Comparison of ENCODE assay signal across 2 cellular contexts in the genomic region with DNA sequence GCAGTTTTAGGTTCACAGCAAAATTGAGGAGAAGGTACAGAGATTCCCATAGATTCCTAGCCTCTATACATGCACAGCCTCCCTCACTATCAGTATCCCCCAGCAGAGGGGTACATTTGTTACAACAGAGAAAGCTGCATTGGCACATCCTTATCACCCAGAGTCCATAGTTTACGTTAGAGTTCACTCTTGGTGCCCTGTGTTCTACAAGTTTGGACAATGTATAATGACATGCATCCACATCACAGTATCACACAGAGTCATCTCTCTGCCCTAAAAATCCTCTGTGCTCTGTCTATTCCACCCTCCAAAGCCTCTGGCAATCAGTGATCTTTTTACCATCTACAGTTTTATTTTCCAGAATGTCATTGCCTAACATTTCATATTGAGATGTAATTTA.
TF ChIP-seq lines count a peak whose summit lies in the region.

No MANE protein-coding gene starts in this region.

TF ChIP-seq in liver, 16 proteins besides CTCF, POLR2A, EP300 and RAD21:
- TF ChIP-seq HNF4A (conservative IDR thresholded peaks at IDR 0.05), result peak; percentile 33 to 51
- TF ChIP-seq, protein P1, sequence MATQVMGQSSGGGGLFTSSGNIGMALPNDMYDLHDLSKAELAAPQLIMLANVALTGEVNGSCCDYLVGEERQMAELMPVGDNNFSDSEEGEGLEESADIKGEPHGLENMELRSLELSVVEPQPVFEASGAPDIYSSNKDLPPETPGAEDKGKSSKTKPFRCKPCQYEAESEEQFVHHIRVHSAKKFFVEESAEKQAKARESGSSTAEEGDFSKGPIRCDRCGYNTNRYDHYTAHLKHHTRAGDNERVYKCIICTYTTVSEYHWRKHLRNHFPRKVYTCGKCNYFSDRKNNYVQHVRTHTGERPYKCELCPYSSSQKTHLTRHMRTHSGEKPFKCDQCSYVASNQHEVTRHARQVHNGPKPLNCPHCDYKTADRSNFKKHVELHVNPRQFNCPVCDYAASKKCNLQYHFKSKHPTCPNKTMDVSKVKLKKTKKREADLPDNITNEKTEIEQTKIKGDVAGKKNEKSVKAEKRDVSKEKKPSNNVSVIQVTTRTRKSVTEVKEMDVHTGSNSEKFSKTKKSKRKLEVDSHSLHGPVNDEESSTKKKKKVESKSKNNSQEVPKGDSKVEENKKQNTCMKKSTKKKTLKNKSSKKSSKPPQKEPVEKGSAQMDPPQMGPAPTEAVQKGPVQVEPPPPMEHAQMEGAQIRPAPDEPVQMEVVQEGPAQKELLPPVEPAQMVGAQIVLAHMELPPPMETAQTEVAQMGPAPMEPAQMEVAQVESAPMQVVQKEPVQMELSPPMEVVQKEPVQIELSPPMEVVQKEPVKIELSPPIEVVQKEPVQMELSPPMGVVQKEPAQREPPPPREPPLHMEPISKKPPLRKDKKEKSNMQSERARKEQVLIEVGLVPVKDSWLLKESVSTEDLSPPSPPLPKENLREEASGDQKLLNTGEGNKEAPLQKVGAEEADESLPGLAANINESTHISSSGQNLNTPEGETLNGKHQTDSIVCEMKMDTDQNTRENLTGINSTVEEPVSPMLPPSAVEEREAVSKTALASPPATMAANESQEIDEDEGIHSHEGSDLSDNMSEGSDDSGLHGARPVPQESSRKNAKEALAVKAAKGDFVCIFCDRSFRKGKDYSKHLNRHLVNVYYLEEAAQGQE (IDR thresholded peaks at IDR 0.05), result no peak
- TF ChIP-seq ATF3 (IDR thresholded peaks at IDR 0.05), result no peak
- TF ChIP-seq RXRA (IDR thresholded peaks at IDR 0.05), result peak in 1 of 2 donors; percentile 13
- TF ChIP-seq, protein P2, sequence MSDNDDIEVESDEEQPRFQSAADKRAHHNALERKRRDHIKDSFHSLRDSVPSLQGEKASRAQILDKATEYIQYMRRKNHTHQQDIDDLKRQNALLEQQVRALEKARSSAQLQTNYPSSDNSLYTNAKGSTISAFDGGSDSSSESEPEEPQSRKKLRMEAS (IDR thresholded peaks at IDR 0.05), result no peak
- TF ChIP-seq, protein P3, sequence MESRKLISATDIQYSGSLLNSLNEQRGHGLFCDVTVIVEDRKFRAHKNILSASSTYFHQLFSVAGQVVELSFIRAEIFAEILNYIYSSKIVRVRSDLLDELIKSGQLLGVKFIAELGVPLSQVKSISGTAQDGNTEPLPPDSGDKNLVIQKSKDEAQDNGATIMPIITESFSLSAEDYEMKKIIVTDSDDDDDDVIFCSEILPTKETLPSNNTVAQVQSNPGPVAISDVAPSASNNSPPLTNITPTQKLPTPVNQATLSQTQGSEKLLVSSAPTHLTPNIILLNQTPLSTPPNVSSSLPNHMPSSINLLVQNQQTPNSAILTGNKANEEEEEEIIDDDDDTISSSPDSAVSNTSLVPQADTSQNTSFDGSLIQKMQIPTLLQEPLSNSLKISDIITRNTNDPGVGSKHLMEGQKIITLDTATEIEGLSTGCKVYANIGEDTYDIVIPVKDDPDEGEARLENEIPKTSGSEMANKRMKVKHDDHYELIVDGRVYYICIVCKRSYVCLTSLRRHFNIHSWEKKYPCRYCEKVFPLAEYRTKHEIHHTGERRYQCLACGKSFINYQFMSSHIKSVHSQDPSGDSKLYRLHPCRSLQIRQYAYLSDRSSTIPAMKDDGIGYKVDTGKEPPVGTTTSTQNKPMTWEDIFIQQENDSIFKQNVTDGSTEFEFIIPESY (IDR thresholded peaks at IDR 0.05), result no peak
- no peak for TF ChIP-seq FOXA2 (IDR thresholded peaks at IDR 0.05)
- no peak for TF ChIP-seq FOXA1 (IDR thresholded peaks at IDR 0.05)

TF ChIP-seq in HepG2, 621 proteins besides CTCF, POLR2A, EP300 and RAD21:
- TF ChIP-seq KLF9 (CRISPR knock-in tag; IDR thresholded peaks at IDR 0.05; ENCODE audit: low read depth) (no peak), ZNF552 (CRISPR knock-in tag; IDR thresholded peaks at IDR 0.05; ENCODE audit: borderline replicate concordance) (no peak), GPBP1L1 (CRISPR knock-in tag; IDR thresholded peaks at IDR 0.05) (no peak), ZKSCAN1 (IDR thresholded peaks at IDR 0.05; ENCODE audit: low read length) (no peak), ZSCAN20 (CRISPR knock-in tag; IDR thresholded peaks at IDR 0.05; ENCODE audit: borderline replicate concordance) (no peak), U2AF2 (IDR thresholded peaks at IDR 0.05; ENCODE audit: low read depth, low read length) (no peak), HOXA9 (CRISPR knock-in tag; IDR thresholded peaks at IDR 0.05; ENCODE audit: borderline replicate concordance) (no peak), BHLHE40 (IDR thresholded peaks at IDR 0.05; ENCODE audit: low read length) (no peak), ZNF282 (IDR thresholded peaks at IDR 0.05; ENCODE audit: partially characterized antibody) (no peak), NCOA5 (CRISPR knock-in tag; IDR thresholded peaks at IDR 0.05) (no peak)
- TF ChIP-seq, protein P4, sequence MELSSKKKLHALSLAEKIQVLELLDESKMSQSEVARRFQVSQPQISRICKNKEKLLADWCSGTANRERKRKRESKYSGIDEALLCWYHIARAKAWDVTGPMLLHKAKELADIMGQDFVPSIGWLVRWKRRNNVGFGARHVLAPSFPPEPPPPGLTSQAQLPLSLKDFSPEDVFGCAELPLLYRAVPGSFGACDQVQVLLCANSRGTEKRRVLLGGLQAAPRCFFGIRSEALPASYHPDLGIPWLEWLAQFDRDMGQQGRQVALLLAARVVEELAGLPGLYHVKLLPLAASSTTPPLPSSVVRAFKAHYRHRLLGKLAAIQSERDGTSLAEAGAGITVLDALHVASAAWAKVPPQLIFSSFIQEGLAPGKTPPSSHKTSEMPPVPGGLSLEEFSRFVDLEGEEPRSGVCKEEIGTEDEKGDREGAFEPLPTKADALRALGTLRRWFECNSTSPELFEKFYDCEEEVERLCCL (CRISPR knock-in tag; IDR thresholded peaks at IDR 0.05; ENCODE audit: borderline replicate concordance), result no peak
- TF ChIP-seq, protein P5, sequence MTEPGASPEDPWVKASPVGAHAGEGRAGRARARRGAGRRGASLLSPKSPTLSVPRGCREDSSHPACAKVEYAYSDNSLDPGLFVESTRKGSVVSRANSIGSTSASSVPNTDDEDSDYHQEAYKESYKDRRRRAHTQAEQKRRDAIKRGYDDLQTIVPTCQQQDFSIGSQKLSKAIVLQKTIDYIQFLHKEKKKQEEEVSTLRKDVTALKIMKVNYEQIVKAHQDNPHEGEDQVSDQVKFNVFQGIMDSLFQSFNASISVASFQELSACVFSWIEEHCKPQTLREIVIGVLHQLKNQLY (CRISPR knock-in tag; IDR thresholded peaks at IDR 0.05), result no peak
